In genomic region chr1:237756304-237756967, GRCh38 we compare ENCODE assay signal across 15 cellular contexts.
"Had no signal": no experiment of that assay in that cellular context is flagged by ENCODE, and none has a peak within 500 bp of the region (broad histone marks: within the 10 kb centered on the region; RNA-seq: fewer than 3 reads in every experiment).

No MANE protein-coding gene starts in this region.

- DNase-seq: activated CD4-positive, alpha-beta T cell treated with anti-CD3 and anti-CD28 coated beads, Interleukin-2, amount 50 U/mL, for 4 hours; activated effector memory CD4-positive, alpha-beta T cell treated with Interleukin-2 at 50 U/mL for 16 hours; activated T-cell treated with anti-CD3 and anti-CD28 coated beads, Interleukin-2, amount 50 U/mL, for 24 hours; amniotic stem cell; brain microvascular endothelial cell; dermis blood vessel endothelial cell; kidney glomerular epithelial cell; mammary epithelial cell; naive thymus-derived CD8-positive, alpha-beta T cell; sigmoid colon; stimulated activated CD4-positive, alpha-beta T cell treated with anti-CD3 and anti-CD28 coated beads, Interleukin-12 subunit alpha, Interleukin-12 subunit beta, amount 100 ng/mL, for 4 hours; stimulated activated naive CD4-positive, alpha-beta T cell; trophoblast cell had no signal

- ATAC-seq: activated CD4-positive, CD25-positive, alpha-beta regulatory T cell treated with anti-CD3 and anti-CD28 coated beads, Interleukin-2, amount 50 U/mL, for 24 hours; activated naive CD4-positive, alpha-beta T cell treated with anti-CD3 and anti-CD28 coated beads, Interleukin-2, amount 50 U/mL, for 72 hours; naive thymus-derived CD8-positive, alpha-beta T cell had no signal
